8 cellular contexts compared by ENCODE assay signal in genomic region chr3:184361532-184361931, GRCh38. TPM values are rescaled to one million over a fixed set of nuclear protein-coding genes. Genes with fewer than 3 reads are reported as not detected.
DNase-seq lines count a peak whose midpoint lies in the region; ATAC-seq and TF ChIP-seq lines count a peak whose summit lies in the region.

Gene CLCN2 (minus strand): TSS chr3:184361605. CDS start chr3:184361479, 126 bp downstream.
Gene POLR2H (plus strand): TSS chr3:184361710. CDS start chr3:184363493, 1,783 bp downstream.

- WGBS in upper lobe of left lung, 2 donors, result 0% methylated on average over 1 of the region's 56 CpGs; no CpG with 5 or more reads in 1 of the 2 donors

- intact Hi-C loops in A673 (cut with micrococcal nuclease; ENCODE audit: unreplicated experiment), result no loop called here

- H3K36me3 ChIP-seq in A673 (ENCODE audit: insufficient read depth, low read length, poor library complexity, severe bottlenecking) (peaks cover 11% of the 10 kb centered on the region), neutrophil (no peaks in the 10 kb centered on the region), upper lobe of left lung (peaks cover 0 to 18% (median 13%) of the 10 kb centered on the region in 4 donors)

- DNase-seq in A673 (ENCODE audit: low spot score), result peak; percentile 49
- peak; percentile 43 for DNase-seq in NOMO-1 treated with DMSO at 0.1 percent for 48 hours (lab: John Stamatoyannopoulos, UW; ENCODE audit: unreplicated experiment)
- DNase-seq in activated gamma-delta T cell (lab: John Stamatoyannopoulos, UW), result peak; percentile 34
- peak; percentile 42 for DNase-seq in germinal center (ENCODE audit: low spot score)
- peak; percentile 61 to 93 for DNase-seq in upper lobe of left lung

- H3K27me3 ChIP-seq in A673 (replicated peaks; ENCODE audit: insufficient read depth, low read depth, low read length, poor library complexity), result no peaks in the 10 kb centered on the region
- peaks cover 28% of the 10 kb centered on the region for H3K27me3 ChIP-seq in neutrophil
- no peaks in the 10 kb centered on the region for H3K27me3 ChIP-seq in upper lobe of left lung

- CTCF ChIA-PET in A673 (lab: Charles Lee), result no interaction called here

- no TSS peak for BruUV-seq in A673 (replicated peaks; lab: Mats Ljungman, UMichigan)

- peaks cover 11% of the 10 kb centered on the region for H3K4me1 ChIP-seq in A673 (ENCODE audit: insufficient read depth, low read length, poor library complexity, severe bottlenecking)
- H3K4me1 ChIP-seq in neutrophil (ENCODE audit: control insufficient read depth in 1 of 2, insufficient read depth in 1 of 2, low read depth in 1 of 2, low read length in 1 of 2), result peaks cover 24 to 28% of the 10 kb centered on the region in 2 experiments
- H3K4me1 ChIP-seq in upper lobe of left lung, result peaks cover 21 to 26% (median 24%) of the 10 kb centered on the region in 4 donors

- no peak for TF ChIP-seq EP300 in upper lobe of left lung (IDR thresholded peaks at IDR 0.05)

- no peaks in the 10 kb centered on the region for H3K9me3 ChIP-seq in A673 (ENCODE audit: low read depth, low read length, poor library complexity, severe bottlenecking)
- no peaks in the 10 kb centered on the region for H3K9me3 ChIP-seq in neutrophil
- H3K9me3 ChIP-seq in upper lobe of left lung, result no peaks in the 10 kb centered on the region

- peak within 1 kb of the TSS; percentile 89 for H3K27ac ChIP-seq in A673 (ENCODE audit: low read depth, low read length, poor library complexity, severe bottlenecking)
- peak within 1 kb of the TSS; percentile 70 for H3K27ac ChIP-seq in neutrophil
- peak within 1 kb of the TSS; percentile 96 to 99 (median 98) for H3K27ac ChIP-seq in upper lobe of left lung

- ATAC-seq in GM18498 (IDR thresholded peaks at IDR 0.05; ENCODE audit: unreplicated experiment), result peak; percentile 47
- ATAC-seq in HG03039 (IDR thresholded peaks at IDR 0.05; ENCODE audit: unreplicated experiment), result peak; percentile 33
- ATAC-seq in upper lobe of left lung (ENCODE audit: low FRiP score in 2 of 2), result peak; percentile 16 to 78

- TF ChIP-seq CTCF in A673 (conservative IDR thresholded peaks at IDR 0.05; ENCODE audit: low read depth, low read length), result no peak
- no peak for TF ChIP-seq CTCF in neutrophil (IDR thresholded peaks at IDR 0.05)
- TF ChIP-seq CTCF in upper lobe of left lung (IDR thresholded peaks at IDR 0.05), result no peak

- TF ChIP-seq POLR2A in upper lobe of left lung (IDR thresholded peaks at IDR 0.05), result peak in 2 of 4 donors; percentile 70 to 72

- H3K4me3 ChIP-seq in A673 (ENCODE audit: low read depth, low read length, poor library complexity, severe bottlenecking), result peak within 1 kb of the TSS; percentile 81
- H3K4me3 ChIP-seq in neutrophil (ENCODE audit: low read depth in 1 of 2, low read length in 1 of 2), result peak within 1 kb of the TSS; percentile 91
- peak within 1 kb of the TSS; percentile 67 to 96 (median 84) for H3K4me3 ChIP-seq in upper lobe of left lung

- POLR2A ChIA-PET in A673 (lab: Charles Lee; ENCODE audit: low non-redundant PET), result no interaction called here

RNA-seq across cellular contexts. Expression of gene CLCN2, which starts in this region (rescaled TPM):
- total RNA-seq in A673 (2021) (11.2 and 14.8 TPM in 2 replicates), upper lobe of left lung (10 to 100 TPM in 1 of 6 donors, 1 to 10 TPM in 5; 3.0 to 14.7 (median 5.3) TPM)

RNA-seq across cellular contexts. Expression of gene POLR2H, which starts in this region (rescaled TPM):
- total RNA-seq in A673 (2021), result 92.1 and 92.6 TPM in 2 replicates
- 100 to 1,000 TPM in 1 of 6 donors, 10 to 100 TPM in 5; 41.4 to 235 (median 66.2) TPM for total RNA-seq in upper lobe of left lung

Comparison
In these comparisons a context has a peak if more than half of its experiments do, and no peak if none do; other contexts are left out.
1. Peak in every context shown above with its lines: DNase-seq, ATAC-seq, H3K4me3 ChIP-seq and H3K27ac ChIP-seq.